1 cellular context compared by ENCODE assay signal in genomic region chr19:37172368-37173366, GRCh38.
TF ChIP-seq lines count a peak whose summit lies in the region.

Gene ZNF585A (minus strand): TSS chr19:37172695. CDS start chr19:37169910, 2,785 bp downstream.

TF ChIP-seq in GM12878, 131 proteins besides CTCF, POLR2A, EP300 and RAD21 (continued from another document and continues in another):
- TF ChIP-seq CBX3 (IDR thresholded peaks at IDR 0.05; ENCODE audit: borderline replicate concordance, low read depth) (no peak), RB1 (IDR thresholded peaks at IDR 0.05; ENCODE audit: borderline replicate concordance) (no peak), KDM1A (IDR thresholded peaks at IDR 0.05; ENCODE audit: borderline replicate concordance) (no peak), POLR2AphosphoS5 (IDR thresholded peaks at IDR 0.05; ENCODE audit: low read length) (peak; percentile 76), IRF5 (IDR thresholded peaks at IDR 0.05; ENCODE audit: borderline replicate concordance) (no peak), MEF2A (IDR thresholded peaks at IDR 0.05; ENCODE audit: insufficient read depth, low read depth, low read length) (no peak), SREBF1 (IDR thresholded peaks at IDR 0.05; ENCODE audit: low read length) (no peak), ATF3 (IDR thresholded peaks at IDR 0.05; ENCODE audit: borderline replicate concordance, extremely low read depth, low read depth, low read length) (no peak), NKRF (conservative IDR thresholded peaks at IDR 0.05) (no peak), ATF2 (IDR thresholded peaks at IDR 0.05; ENCODE audit: low read length) (no peak), SMAD1 (IDR thresholded peaks at IDR 0.05; ENCODE audit: low read depth, partially characterized antibody) (peak; percentile 77), CREB1 (IDR thresholded peaks at IDR 0.05; ENCODE audit: low read depth) (peak; percentile 84), ZNF622 (IDR thresholded peaks at IDR 0.05) (no peak), CEBPZ (IDR thresholded peaks at IDR 0.05; ENCODE audit: low read depth, low read length) (no peak), FOS (IDR thresholded peaks at IDR 0.05; ENCODE audit: borderline replicate concordance, extremely low read depth, insufficient read length) (no peak), TBL1XR1 (IDR thresholded peaks at IDR 0.05; ENCODE audit: low read depth, low read length) (no peak), IRF4 (IDR thresholded peaks at IDR 0.05; ENCODE audit: low read depth, low read length) (no peak), RELA (IDR thresholded peaks at IDR 0.05; ENCODE audit: borderline replicate concordance, partially characterized antibody) (no peak), SUZ12 (IDR thresholded peaks at IDR 0.05; ENCODE audit: unreplicated experiment) (no peak), ZNF207 (IDR thresholded peaks at IDR 0.05; ENCODE audit: borderline replicate concordance) (peak; percentile 69; the same call in 1 of the 2 replicates), E2F4 (IDR thresholded peaks at IDR 0.05; ENCODE audit: low read depth, low read length) (no peak), CEBPB (IDR thresholded peaks at IDR 0.05; ENCODE audit: borderline replicate concordance in 1 of 2, low read depth in 2 of 2, low read length in 2 of 2) (no peak), RCOR1 (conservative IDR thresholded peaks at IDR 0.05; ENCODE audit: low read depth, low read length) (peak; percentile 97), ZBTB40 (IDR thresholded peaks at IDR 0.05; ENCODE audit: borderline replicate concordance) (peak; percentile 87), ZNF274 (IDR thresholded peaks at IDR 0.05; ENCODE audit: insufficient read depth, insufficient read length) (no peak), BCLAF1 (IDR thresholded peaks at IDR 0.05) (no peak), RBBP5 (conservative IDR thresholded peaks at IDR 0.05) (no peak), SIN3A (IDR thresholded peaks at IDR 0.05; ENCODE audit: low read depth, low read length) (0 out of 2 replicates have a peak, but pooled peaks have one; percentile 35), STAT3 (IDR thresholded peaks at IDR 0.05; ENCODE audit: low read depth, low read length) (no peak), DPF2 (IDR thresholded peaks at IDR 0.05) (no peak), CBFB (IDR thresholded peaks at IDR 0.05; ENCODE audit: low read depth) (peak; percentile 79; the same call in 1 of the 2 replicates), STAT1 (conservative IDR thresholded peaks at IDR 0.05) (peak; percentile 87; the same call in 1 of the 2 replicates), MTA2 (IDR thresholded peaks at IDR 0.05; ENCODE audit: low read depth) (no peak), POU2F2 (IDR thresholded peaks at IDR 0.05; ENCODE audit: borderline replicate concordance, low read depth, low read length) (peak; percentile 68; the same call in 1 of the 3 replicates), MXI1 (IDR thresholded peaks at IDR 0.05; ENCODE audit: low read depth, low read length) (peak; percentile 77), HCFC1 (IDR thresholded peaks at IDR 0.05; ENCODE audit: low read length) (peak; percentile 91), PKNOX1 (IDR thresholded peaks at IDR 0.05) (no peak; the same call in 1 of the 2 replicates), MYB (IDR thresholded peaks at IDR 0.05; ENCODE audit: borderline replicate concordance, low read depth, low read length) (no peak), NRF1 (conservative IDR thresholded peaks at IDR 0.05; ENCODE audit: low read depth, low read length) (peak; percentile 53), SREBF2 (IDR thresholded peaks at IDR 0.05; ENCODE audit: low read length) (no peak), PML (IDR thresholded peaks at IDR 0.05; ENCODE audit: low read length) (no peak; the same call in 1 of the 2 replicates), ATF7 (IDR thresholded peaks at IDR 0.05; ENCODE audit: low read depth) (no peak; the same call in 1 of the 2 replicates)
